Comparison of ENCODE assay signal across 21 cellular contexts in the genomic region with DNA sequence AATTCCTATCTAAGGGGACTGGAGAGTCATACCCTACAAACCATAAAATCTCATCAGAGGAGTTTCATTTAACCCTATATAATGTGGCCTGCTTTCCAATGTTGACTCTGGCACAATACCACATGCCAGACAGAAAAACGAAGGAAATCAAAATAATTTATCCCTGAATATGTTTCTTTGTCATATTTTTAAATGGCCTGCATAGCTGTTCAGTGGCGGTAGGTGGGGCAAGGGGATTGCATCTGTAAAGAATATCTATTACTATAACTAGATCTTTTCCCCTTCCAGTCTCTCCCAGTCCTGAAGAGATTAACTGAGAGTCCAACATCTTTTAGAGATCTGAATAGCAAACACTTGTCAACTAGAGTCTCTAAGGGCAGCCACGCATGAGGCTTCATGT.
DNase-seq lines count a peak whose midpoint lies in the region; ATAC-seq and TF ChIP-seq lines count a peak whose summit lies in the region.
"Had no signal": no experiment of that assay in that cellular context is flagged by ENCODE, and none has a peak within 500 bp of the region (broad histone marks: within the 10 kb centered on the region; RNA-seq: fewer than 3 reads in every experiment).

No MANE protein-coding gene starts in this region.

- H4K20me1 ChIP-seq in OCI-LY1 (ENCODE audit: insufficient read depth, low read length), result no peaks in the 10 kb centered on the region
- H4K20me1 ChIP-seq: BLaER1 treated with 17β-estradiol and CSF1 and Interleukin-3, amounts not matched to agents 10 nM and 100 nM had no signal

- no peaks in the 10 kb centered on the region for H3F3A ChIP-seq in OCI-LY1 (ENCODE audit: insufficient read depth, low read length)

- no peak for ATAC-seq in activated CD4-positive, CD25-positive, alpha-beta regulatory T cell treated with anti-CD3 and anti-CD28 coated beads, Interleukin-2, amount 50 U/mL, for 24 hours
- ATAC-seq in HG03280 (IDR thresholded peaks at IDR 0.05; ENCODE audit: unreplicated experiment), result no peak
- ATAC-seq: GM12878 had no signal

- no peak for DNase-seq in AG09309 (ENCODE audit: low read depth)
- peak; percentile 22 for DNase-seq in brain microvascular endothelial cell
- DNase-seq in dermis blood vessel endothelial cell, result peak; percentile 43
- no peak for DNase-seq in NCI-H2029 treated with DMSO at 0.1 percent for 48 hours (lab: John Stamatoyannopoulos, UW)
- no peak for DNase-seq in hippocampal formation (lab: John Stamatoyannopoulos, UW)
- DNase-seq: AML-193; BE2C; CD4-positive, alpha-beta T cell; CD8-positive, alpha-beta memory T cell; DMS 273 treated with DMSO at 0.1 percent for 48 hours; DMS79; EL; GDM1; GOT3 had no signal

- peak; percentile 27 for TF ChIP-seq CTCF in AG09309 (IDR thresholded peaks at IDR 0.05; ENCODE audit: control insufficient read depth, insufficient read depth, low read depth, low read length, missing control alignments)
- TF ChIP-seq CTCF in OCI-LY1 (IDR thresholded peaks at IDR 0.05; ENCODE audit: low read length), result 0 out of 2 replicates have a peak, but pooled peaks have one; percentile 6
- peak; percentile 53 for TF ChIP-seq CTCF in brain microvascular endothelial cell (IDR thresholded peaks at IDR 0.05; ENCODE audit: low read depth, low read length, missing control alignments)

- H3K36me3 ChIP-seq in OCI-LY1 (ENCODE audit: insufficient read depth, low read length) (no peaks in the 10 kb centered on the region), brain microvascular endothelial cell (replicated peaks) (no peaks in the 10 kb centered on the region)
- H3K36me3 ChIP-seq: BE2C; BLaER1 treated with 17β-estradiol and CSF1 and Interleukin-3, amounts not matched to agents 10 nM and 100 nM; HAP-1 had no signal

- no peaks in the 10 kb centered on the region for H3K4me1 ChIP-seq in OCI-LY1 (ENCODE audit: insufficient read depth, low read length, severe bottlenecking)
- H3K4me1 ChIP-seq: BE2C, HAP-1 had no signal

- H3K9me3 ChIP-seq in OCI-LY1 (ENCODE audit: low read length), result no peaks in the 10 kb centered on the region
- H3K9me3 ChIP-seq: BE2C, HAP-1 had no signal

- in situ Hi-C loops in brain microvascular endothelial cell (cut with HindIII; ENCODE audit: low pct_ligation_motif_present, low sequenced_read_pairs), result no loop called here

- no peaks in the 10 kb centered on the region for H3K9me2 ChIP-seq in OCI-LY1 (ENCODE audit: low read depth, low read length)

- no peak overlapping the region for H3K9ac ChIP-seq in OCI-LY1 (ENCODE audit: low read length)
- H3K9ac ChIP-seq: BLaER1 treated with 17β-estradiol and CSF1 and Interleukin-3, amounts not matched to agents 10 nM and 100 nM had no signal

- no peaks in the 10 kb centered on the region for H3K27me3 ChIP-seq in OCI-LY1 (ENCODE audit: insufficient read depth, low read length)
- H3K27me3 ChIP-seq in brain microvascular endothelial cell (replicated peaks), result no peaks in the 10 kb centered on the region
- H3K27me3 ChIP-seq: BE2C; BLaER1 treated with 17β-estradiol and CSF1 and Interleukin-3, amounts not matched to agents 10 nM and 100 nM had no signal

- H3K4me2 ChIP-seq in OCI-LY1 (ENCODE audit: low read length), result no peak overlapping the region
- H3K4me2 ChIP-seq: BLaER1 treated with 17β-estradiol and CSF1 and Interleukin-3, amounts not matched to agents 10 nM and 100 nM had no signal

- H3K4me3 ChIP-seq in AG09309 (ENCODE audit: control insufficient read depth, low read depth, low read length), result no peak overlapping the region
- no peak overlapping the region for H3K4me3 ChIP-seq in OCI-LY1 (ENCODE audit: low read depth, low read length, poor library complexity, severe bottlenecking)
- no peak overlapping the region for H3K4me3 ChIP-seq in brain microvascular endothelial cell (ENCODE audit: low read depth, low read length)
- H3K4me3 ChIP-seq: BLaER1 treated with 17β-estradiol and CSF1 and Interleukin-3, amounts not matched to agents 10 nM and 100 nM; GM12878; HAP-1 had no signal

- H3K27ac ChIP-seq in OCI-LY1 (ENCODE audit: low read depth, low read length, poor library complexity, severe bottlenecking) (no peak overlapping the region), brain microvascular endothelial cell (no peak overlapping the region)
- H3K27ac ChIP-seq: 22Rv1; BLaER1 treated with 17β-estradiol and CSF1 and Interleukin-3, amounts not matched to agents 10 nM and 100 nM had no signal

- H2AFZ ChIP-seq in OCI-LY1 (ENCODE audit: low read length), result no peak overlapping the region

- H3K79me2 ChIP-seq in OCI-LY1 (ENCODE audit: insufficient read depth, low read length), result no peaks in the 10 kb centered on the region

Comparison
In these comparisons a context has a peak if more than half of its experiments do, and no peak if none do; other contexts are left out.
1. DNase-seq: peak in brain microvascular endothelial cell (single experiment) and dermis blood vessel endothelial cell (single experiment); none in AG09309 (single experiment), NCI-H2029 treated with DMSO at 0.1 percent for 48 hours (single experiment) and hippocampal formation (0 of 2).
2. Peak in every context shown above with its lines, with median percentiles within 50 percentile points of each other: CTCF ChIP-seq.